ENCODE assay signal across 18 cellular contexts in the genomic region with DNA sequence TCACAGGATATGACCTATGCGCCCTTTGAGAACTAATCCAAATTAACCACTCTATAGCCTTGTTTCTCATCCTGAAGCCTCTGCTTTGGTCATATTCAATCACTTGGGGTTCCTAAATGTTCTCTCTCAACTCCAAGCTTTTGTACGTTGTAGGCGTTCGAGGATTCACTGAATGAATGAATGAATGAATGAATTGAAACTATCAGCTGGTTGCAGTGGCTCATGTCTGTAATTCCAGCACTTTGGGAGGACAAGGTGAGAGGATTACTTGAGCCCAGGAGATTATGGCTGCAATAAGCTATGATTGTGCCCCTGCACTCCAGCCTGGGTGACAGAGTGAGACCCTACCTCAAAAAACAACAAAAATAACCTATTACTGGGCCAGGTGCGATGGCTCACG.
"Had no signal": no experiment of that assay in that cellular context is flagged by ENCODE, and none has a peak within 500 bp of the region (broad histone marks: within the 10 kb centered on the region; RNA-seq: fewer than 3 reads in every experiment).

No MANE protein-coding gene starts in this region.

- H3K4me3 ChIP-seq: gastroesophageal sphincter, left ventricle myocardium inferior, mucosa of descending colon, psoas muscle, thoracic aorta, upper lobe of left lung had no signal

- H3K27me3 Mint-ChIP-seq: naive B cell had no signal

- H3K27me3 ChIP-seq: gastroesophageal sphincter, upper lobe of left lung had no signal

- H3K9me3 ChIP-seq: gastroesophageal sphincter, left ventricle myocardium inferior, mucosa of descending colon, psoas muscle, thoracic aorta, upper lobe of left lung had no signal

- H3K36me3 Mint-ChIP-seq: immature natural killer cell, naive B cell had no signal

- H3K4me1 ChIP-seq: psoas muscle had no signal

- H3K27ac ChIP-seq: gastroesophageal sphincter, left ventricle myocardium inferior, psoas muscle, thoracic aorta, WERI-Rb-1 had no signal

- H3K9me3 Mint-ChIP-seq: activated naive CD4-positive, alpha-beta T cell treated with anti-CD3 and anti-CD28 coated beads for 36 hours; immature natural killer cell had no signal

- DNase-seq: activated CD4-positive, alpha-beta T cell treated with anti-CD3 and anti-CD28 coated beads for 1 hour; activated naive CD4-positive, alpha-beta T cell treated with anti-CD3 and anti-CD28 coated beads for 36 hours; cerebellar nuclear complex; effector CD4-positive, alpha-beta T cell; immature natural killer cell; left ventricle myocardium inferior; mucosa of descending colon; naive B cell; psoas muscle; right cardiac atrium; stimulated activated CD4-positive, alpha-beta T cell treated with anti-CD3 and anti-CD28 coated beads, Interleukin-15, amount 100 ng/mL, for 24 hours; stimulated activated CD4-positive, alpha-beta T cell treated with anti-CD3 and anti-CD28 coated beads, Interleukin-4, amount 100 ng/mL, for 1 hour; upper lobe of left lung; WERI-Rb-1 had no signal

- H3K36me3 ChIP-seq: gastroesophageal sphincter, left ventricle myocardium inferior, thoracic aorta, upper lobe of left lung, WERI-Rb-1 had no signal

- H3K4me3 Mint-ChIP-seq: activated naive CD4-positive, alpha-beta T cell treated with anti-CD3 and anti-CD28 coated beads for 36 hours; immature natural killer cell; naive B cell had no signal

- FAIRE-seq: astrocyte, bronchial epithelial cell had no signal

- ATAC-seq: gastroesophageal sphincter, psoas muscle, right cardiac atrium had no signal
